In genomic region chr3:177824841-177825240, GRCh38 we compare ENCODE assay signal across 18 cellular contexts.
A peak's percentile ranks its signal among the peaks of the same experiment; 100 is the strongest.
DNase-seq lines count a peak whose midpoint lies in the region; ATAC-seq and TF ChIP-seq lines count a peak whose summit lies in the region.
"Had no signal": no experiment of that assay in that cellular context is flagged by ENCODE, and none has a peak within 500 bp of the region (broad histone marks: within the 10 kb centered on the region; RNA-seq: fewer than 3 reads in every experiment).

No MANE protein-coding gene starts in this region.

- H3K9me3 ChIP-seq in heart left ventricle = no peaks in the 10 kb centered on the region
- no peaks in the 10 kb centered on the region for H3K9me3 ChIP-seq in Peyer's patch
- H3K9me3 ChIP-seq: ovary, testis had no signal

- peaks cover 0 to 42% (median 27%) of the 10 kb centered on the region in 12 donors for H3K4me1 ChIP-seq in heart left ventricle
- peaks cover 0 to 13% (median 2%) of the 10 kb centered on the region in 4 donors for H3K4me1 ChIP-seq in Peyer's patch

- 64 to 81% (median 70%) methylated on average over 4 of the region's 4 CpGs for WGBS in heart left ventricle, 4 donors

- TF ChIP-seq POLR2A in heart left ventricle (IDR thresholded peaks at IDR 0.05) = no peak
- TF ChIP-seq POLR2A in Peyer's patch (IDR thresholded peaks at IDR 0.05) = no peak

- no peaks in the 10 kb centered on the region for H3K36me3 Mint-ChIP-seq in progenitor cell of endocrine pancreas (ENCODE audit: insufficient read depth)

- H3K4me1 Mint-ChIP-seq in progenitor cell of endocrine pancreas (ENCODE audit: low read depth) = peaks cover 40% of the 10 kb centered on the region

- no peaks in the 10 kb centered on the region for H3K27me3 ChIP-seq in heart left ventricle
- no peaks in the 10 kb centered on the region for H3K27me3 ChIP-seq in Peyer's patch
- H3K27me3 ChIP-seq: testis had no signal

- H3K27ac ChIP-seq in heart left ventricle = peak overlapping the region in 6 of 12 donors; percentile 15 to 75 (median 47)
- H3K27ac ChIP-seq in Peyer's patch = peak overlapping the region in 1 of 4 donors; percentile 60
- H3K27ac ChIP-seq: ovary, testis had no signal

- no peaks in the 10 kb centered on the region for H3K9me3 Mint-ChIP-seq in progenitor cell of endocrine pancreas (ENCODE audit: low read depth)

- TF ChIP-seq CTCF in heart left ventricle (IDR thresholded peaks at IDR 0.05) = no peak
- no peak for TF ChIP-seq CTCF in progenitor cell of endocrine pancreas (IDR thresholded peaks at IDR 0.05; ENCODE audit: unreplicated experiment)
- TF ChIP-seq CTCF in Peyer's patch (IDR thresholded peaks at IDR 0.05) = no peak

- H3K4me3 ChIP-seq in heart left ventricle (no peak overlapping the region), Peyer's patch (no peak overlapping the region)
- H3K4me3 ChIP-seq: K562, ovary, testis had no signal

- DNase-seq in Right ventricle myocardium inferior (ENCODE audit: missing footprints) = no peak
- DNase-seq in heart left ventricle = no peak
- no peak for DNase-seq in left ventricle myocardium superior
- DNase-seq in progenitor cell of endocrine pancreas (ENCODE audit: low spot score, unreplicated experiment) = no peak
- no peak for DNase-seq in T-helper 9 cell
- DNase-seq in kidney tubule cell (ENCODE audit: low spot score) = no peak
- no peak for DNase-seq in activated CD8-positive, alpha-beta memory T cell treated with anti-CD3 and anti-CD28 coated beads, Interleukin-2, amount 50 U/mL, for 4 hours
- no peak for DNase-seq in Peyer's patch
- DNase-seq: activated CD8-positive, alpha-beta memory T cell treated with anti-CD3 and anti-CD28 coated beads for 24 hours; activated gamma-delta T cell; GF-D8; mesendoderm; NCI-H1436; NCI-H446 treated with DMSO at 0.1 percent for 48 hours; SW 1271; testis had no signal

- ATAC-seq in Right ventricle myocardium inferior (peak; percentile 51), heart left ventricle (no peak), left ventricle myocardium superior (peak; percentile 29)
- ATAC-seq: K562 had no signal

- H3K4me3 Mint-ChIP-seq in progenitor cell of endocrine pancreas (ENCODE audit: low read depth) = no peak overlapping the region

- H3K36me3 ChIP-seq in heart left ventricle (no peaks in the 10 kb centered on the region), Peyer's patch (no peaks in the 10 kb centered on the region)
- H3K36me3 ChIP-seq: ovary had no signal

- H3K27ac Mint-ChIP-seq in progenitor cell of endocrine pancreas = peak overlapping the region; percentile 43

- intact Hi-C loops in Right ventricle myocardium inferior (cut with DNase I) = loop anchor here (5.0 to 10.0 kb wide), 2 partner anchors 250 to 347 kb away; no protein-coding TSS in a partner anchor
- intact Hi-C loops in heart left ventricle (cut with DNase I) = loop anchor here in 1 of 10 donors (10.0 kb wide), 1 partner anchor 500 kb away; no protein-coding TSS in a partner anchor
- intact Hi-C loops in left ventricle myocardium superior (cut with micrococcal nuclease) = no loop called here

- H3K27me3 Mint-ChIP-seq in progenitor cell of endocrine pancreas = no peaks in the 10 kb centered on the region

Comparison
In these comparisons a context has a peak if more than half of its experiments do, and no peak if none do; other contexts are left out.
1. ATAC-seq: peak in Right ventricle myocardium inferior (single experiment) and left ventricle myocardium superior (single experiment); none in heart left ventricle (0 of 4).